ENCODE assay signal across 8 cellular contexts in genomic region chr19:39405261-39405912, GRCh38. TPM values are rescaled to one million over a fixed set of nuclear protein-coding genes. Genes with fewer than 3 reads are reported as not detected.
DNase-seq lines count a peak whose midpoint lies in the region; ATAC-seq and TF ChIP-seq lines count a peak whose summit lies in the region.

No MANE protein-coding gene starts in this region.

- peaks cover under 1 to 62% (median 27%) of the 10 kb centered on the region in 12 donors for H3K4me1 ChIP-seq in heart left ventricle
- peaks cover 40% of the 10 kb centered on the region for H3K4me1 ChIP-seq in adipocyte (ENCODE audit: control insufficient read depth, insufficient read depth, low read length)
- peaks cover 66% of the 10 kb centered on the region for H3K4me1 ChIP-seq in mononuclear cell (ENCODE audit: insufficient read depth, low read length)
- no peaks in the 10 kb centered on the region for H3K4me1 ChIP-seq in urinary bladder (ENCODE audit: insufficient read depth)

- peak overlapping the region; percentile 88 for H3K9ac ChIP-seq in adipocyte (ENCODE audit: low read length)

- DNase-seq in heart left ventricle (peak in 1 of 5 donors; percentile 54), left cardiac atrium (no peak), adipocyte (ENCODE audit: low read depth) (peak; percentile 30), NCI-H1930 (lab: John Stamatoyannopoulos, UW) (no peak), Kasumi-1 (lab: John Stamatoyannopoulos, UW) (no peak), midbrain (lab: John Stamatoyannopoulos, UW) (no peak)

- ATAC-seq in heart left ventricle (no peak), left cardiac atrium (no peak)

- H3K36me3 ChIP-seq in heart left ventricle (peaks cover 3 to 26% (median 14%) of the 10 kb centered on the region in 9 donors), adipocyte (ENCODE audit: control insufficient read depth, insufficient read depth, low read length, severe bottlenecking) (peaks cover 15% of the 10 kb centered on the region), urinary bladder (ENCODE audit: insufficient read depth) (peaks cover 11% of the 10 kb centered on the region)

- intact Hi-C loops in heart left ventricle (cut with DNase I) (no loop called here), left cardiac atrium (cut with DNase I) (no loop called here)

- H3K27ac ChIP-seq in heart left ventricle (peak overlapping the region; percentile 94 to 100 (median 99)), urinary bladder (ENCODE audit: low read depth) (peak overlapping the region; percentile 54)

- peak overlapping the region in 7 of 12 donors; percentile 80 to 100 (median 97) for H3K4me3 ChIP-seq in heart left ventricle
- no peak overlapping the region for H3K4me3 ChIP-seq in adipocyte (ENCODE audit: low read length)
- H3K4me3 ChIP-seq in mononuclear cell (ENCODE audit: low read length): peak overlapping the region; percentile 100
- H3K4me3 ChIP-seq in urinary bladder (ENCODE audit: low read depth, low read length): no peak overlapping the region

- WGBS in heart left ventricle, 4 donors: 93 to 95% (median 93%) methylated on average over 16 to 17 of the region's 17 CpGs
- WGBS in urinary bladder: 89% methylated on average over 17 of the region's 17 CpGs

- H3K9me3 ChIP-seq in heart left ventricle: no peaks in the 10 kb centered on the region
- no peaks in the 10 kb centered on the region for H3K9me3 ChIP-seq in adipocyte (ENCODE audit: control insufficient read depth, low read length)
- H3K9me3 ChIP-seq in mononuclear cell (ENCODE audit: low read depth, low read length): no peaks in the 10 kb centered on the region

- TF ChIP-seq POLR2A in heart left ventricle (IDR thresholded peaks at IDR 0.05): no peak

- H3K27me3 ChIP-seq in heart left ventricle (no peaks in the 10 kb centered on the region), adipocyte (replicated peaks; ENCODE audit: control insufficient read depth, insufficient read depth, low read length) (no peaks in the 10 kb centered on the region), mononuclear cell (ENCODE audit: insufficient read depth, low read length) (no peaks in the 10 kb centered on the region)

- no peak for TF ChIP-seq CTCF in heart left ventricle (IDR thresholded peaks at IDR 0.05)

RNA-seq across cellular contexts. Expression of gene ZFP36, which starts 1.3 kb away (rescaled TPM):
- total RNA-seq in heart left ventricle: 100 to 1,000 TPM in 2 of 9 donors, 10 to 100 TPM in 7; 16.1 to 145 (median 51.1) TPM
- 10 to 100 TPM; 45.8 to 65.1 TPM for polyA plus RNA-seq in heart left ventricle
- 100 to 1,000 TPM in 1 of 2 donors, 10 to 100 TPM in 1; 93.5 to 156 TPM for total RNA-seq in left cardiac atrium
- 676 TPM for total RNA-seq in mononuclear cell
- 13.0 TPM for total RNA-seq in urinary bladder
- polyA plus RNA-seq in urinary bladder: 759 TPM

RNA-seq across cellular contexts. Expression of gene PLEKHG2, which starts 7.1 kb away (rescaled TPM):
- total RNA-seq in heart left ventricle (10 to 100 TPM in 8 of 9 donors, 1 to 10 TPM in 1; 9.2 to 38.5 (median 14.6) TPM), left cardiac atrium (10 to 100 TPM; 13.7 to 28.0 TPM), mononuclear cell (21.5 TPM), urinary bladder (28.9 TPM)
- polyA plus RNA-seq in heart left ventricle (10 to 100 TPM in 1 of 2 donors, 1 to 10 TPM in 1; 8.9 to 11.7 TPM), urinary bladder (30.5 TPM)

RNA-seq across cellular contexts. Expression of gene MED29, which starts 14.2 kb away (rescaled TPM):
- 10 to 100 TPM; 26.3 to 53.0 (median 34.1) TPM for total RNA-seq in heart left ventricle
- 10 to 100 TPM; 34.1 to 46.0 TPM for polyA plus RNA-seq in heart left ventricle
- total RNA-seq in left cardiac atrium: 10 to 100 TPM; 21.3 to 25.1 TPM
- total RNA-seq in mononuclear cell: 21.9 TPM
- 14.8 TPM for total RNA-seq in urinary bladder
- 50.0 TPM for polyA plus RNA-seq in urinary bladder

RNA-seq across cellular contexts. Expression of gene PAF1, which starts 14.5 kb away (rescaled TPM):
- 10 to 100 TPM; 32.8 to 75.7 (median 40.7) TPM for total RNA-seq in heart left ventricle
- polyA plus RNA-seq in heart left ventricle: 10 to 100 TPM; 32.5 to 61.1 TPM
- 10 to 100 TPM; 34.5 to 38.4 TPM for total RNA-seq in left cardiac atrium
- total RNA-seq in mononuclear cell: 26.1 TPM
- total RNA-seq in urinary bladder: 11.7 TPM
- polyA plus RNA-seq in urinary bladder: 52.8 TPM

RNA-seq across cellular contexts. Expression of gene RPS16, which starts 30.4 kb away (rescaled TPM):
- total RNA-seq in heart left ventricle (1,000 to 10,000 TPM in 7 of 9 donors, 100 to 1,000 TPM in 2; 617 to 1,566 (median 1,374) TPM), left cardiac atrium (1,000 to 10,000 TPM; 1,273 to 1,597 TPM), mononuclear cell (71.4 TPM), urinary bladder (27.7 TPM)
- polyA plus RNA-seq in heart left ventricle (1,000 to 10,000 TPM; 1,266 to 2,656 TPM), urinary bladder (3,259 TPM)

Comparison
In these comparisons a context has a peak if more than half of its experiments do, and no peak if none do; other contexts are left out.
1. H3K4me3 ChIP-seq: peak in heart left ventricle (7 of 12) and mononuclear cell (single experiment); none in adipocyte (single experiment) and urinary bladder (single experiment).